In genomic region chr17:76529643-76530488, GRCh38 we compare ENCODE assay signal across 8 cellular contexts. TPM values are rescaled to one million over a fixed set of nuclear protein-coding genes. Genes with fewer than 3 reads are reported as not detected.
A peak's percentile ranks its signal among the peaks of the same experiment; 100 is the strongest.
DNase-seq lines count a peak whose midpoint lies in the region; ATAC-seq and TF ChIP-seq lines count a peak whose summit lies in the region.

No MANE protein-coding gene starts in this region.

- peaks cover 35 to 40% of the 10 kb centered on the region in 2 donors for H3K4me1 ChIP-seq in thoracic aorta (ENCODE audit: control insufficient read depth in 1 of 2, low read depth in 2 of 2)

- DNase-seq in chondrocyte (ENCODE audit: low spot score) (no peak), lower leg skin (ENCODE audit: low spot score in 2 of 2) (peak; percentile 74 to 96), thoracic aorta (ENCODE audit: low spot score) (peak; percentile 24), OCI-M1 (lab: John Stamatoyannopoulos, UW) (no peak), DMS53 (lab: John Stamatoyannopoulos, UW) (no peak)
- DNase-seq in activated effector memory CD4-positive, alpha-beta T cell treated with anti-CD3 and anti-CD28 coated beads, Interleukin-2, amount 50 U/mL, for 16 hours, result no peak
- no peak for DNase-seq in stimulated activated CD4-positive, alpha-beta T cell treated with anti-CD3 and anti-CD28 coated beads, Interleukin-12 subunit alpha, Interleukin-12 subunit beta, amount 100 ng/mL, for 4 hours

- no peak for TF ChIP-seq EP300 in Ishikawa (IDR thresholded peaks at IDR 0.05; ENCODE audit: borderline replicate concordance)

- H3K4me1 Mint-ChIP-seq in chondrocyte (ENCODE audit: low read depth), result peaks cover 41% of the 10 kb centered on the region

- TF ChIP-seq RAD21 in Ishikawa (IDR thresholded peaks at IDR 0.05; ENCODE audit: low read depth), result no peak

- H3K9me3 ChIP-seq in thoracic aorta, result no peaks in the 10 kb centered on the region

- H3K9me3 Mint-ChIP-seq in chondrocyte (ENCODE audit: low read depth), result no peaks in the 10 kb centered on the region

- intact Hi-C loops in lower leg skin (cut with DNase I; ENCODE audit: low total_unique reads), result no loop called here

- no peaks in the 10 kb centered on the region for H3K36me3 ChIP-seq in thoracic aorta

- no peaks in the 10 kb centered on the region for H3K36me3 Mint-ChIP-seq in chondrocyte (ENCODE audit: low read depth)

- TF ChIP-seq POLR2A in lower leg skin (IDR thresholded peaks at IDR 0.05), result no peak

- TF ChIP-seq CTCF in chondrocyte (IDR thresholded peaks at IDR 0.05), result no peak
- TF ChIP-seq CTCF in lower leg skin (IDR thresholded peaks at IDR 0.05), result no peak
- no peak for TF ChIP-seq CTCF in thoracic aorta (IDR thresholded peaks at IDR 0.05)

- peak; percentile 18 for ATAC-seq in thoracic aorta (ENCODE audit: insufficient number of reproducible peaks, low FRiP score, low read depth)

- no peak overlapping the region for H3K4me3 Mint-ChIP-seq in chondrocyte (ENCODE audit: unreplicated experiment)

- no peak overlapping the region for H3K4me3 ChIP-seq in lower leg skin (ENCODE audit: low read depth, poor library complexity, severe bottlenecking)
- peak overlapping the region; percentile 54 for H3K4me3 ChIP-seq in thoracic aorta

- H3K27me3 Mint-ChIP-seq in chondrocyte (ENCODE audit: low read depth), result no peaks in the 10 kb centered on the region

- peak overlapping the region; percentile 91 for H3K27ac Mint-ChIP-seq in chondrocyte (ENCODE audit: unreplicated experiment)

- WGBS in lower leg skin, 2 donors, result 27 to 31% methylated on average over 24 to 27 of the region's 27 CpGs

- H3K27me3 ChIP-seq in thoracic aorta (replicated peaks; ENCODE audit: insufficient read depth), result no peaks in the 10 kb centered on the region

- H3K27ac ChIP-seq in thoracic aorta, result peak overlapping the region; percentile 86 to 92

TF ChIP-seq in Ishikawa, 13 proteins besides CTCF, POLR2A, EP300 and RAD21:
- no peak for TF ChIP-seq REST (IDR thresholded peaks at IDR 0.05; ENCODE audit: low read depth)
- no peak for TF ChIP-seq TEAD4 (IDR thresholded peaks at IDR 0.05)
- peak; percentile 37; the same call in 1 of the 2 replicates for TF ChIP-seq NFIC (IDR thresholded peaks at IDR 0.05)
TF ChIP-seq in Ishikawa: peak in this region for 1.

RNA-seq across cellular contexts. Expression of gene CYGB, which starts 7.6 kb away (rescaled TPM):
- total RNA-seq in chondrocyte (0.48 to 5.4 TPM (median 4.6 TPM) in 3 replicates), lower leg skin (10 to 100 TPM in 3 of 4 donors, 1 to 10 TPM in 1; 9.7 to 14.4 (median 10.7) TPM), thoracic aorta (10 to 100 TPM in 1 of 2 donors, 1 to 10 TPM in 1; 8.3 to 17.7 TPM)

RNA-seq across cellular contexts. Expression of gene PRCD, which starts 10.0 kb away (rescaled TPM):
- total RNA-seq in chondrocyte, result 0.55 to 1.0 TPM (median 0.92 TPM) in 3 replicates
- total RNA-seq in lower leg skin, result 1 to 10 TPM in 3 of 4 donors, under 1 TPM in 1; 0.42 to 7.5 (median 4.0) TPM
- total RNA-seq in thoracic aorta, result 1 to 10 TPM; 1.9 to 2.4 TPM

RNA-seq across cellular contexts. Expression of gene RHBDF2, which starts 28.6 kb away (rescaled TPM):
- total RNA-seq in chondrocyte (4.7 to 5.4 TPM (median 4.9 TPM) in 3 replicates), lower leg skin (10 to 100 TPM; 53.7 to 76.1 (median 62.6) TPM), thoracic aorta (100 to 1,000 TPM in 1 of 2 donors, 10 to 100 TPM in 1; 91.6 to 153 TPM)

RNA-seq across cellular contexts. Expression of gene ST6GALNAC2, which starts 55.8 kb away (rescaled TPM):
- total RNA-seq in chondrocyte (1.5 to 3.0 TPM (median 2.8 TPM) in 3 replicates), lower leg skin (100 to 1,000 TPM in 1 of 4 donors, 10 to 100 TPM in 3; 64.8 to 101 (median 76.5) TPM), thoracic aorta (1 to 10 TPM in 1 of 2 donors, not detected in 1; 1.8 TPM)

Comparison
In these comparisons a context has a peak if more than half of its experiments do, and no peak if none do; other contexts are left out.
1. DNase-seq: peak in lower leg skin (2 of 2) and thoracic aorta (single experiment); none in chondrocyte (single experiment), activated effector memory CD4-positive, alpha-beta T cell treated with anti-CD3 and anti-CD28 coated beads, Interleukin-2, amount 50 U/mL, for 16 hours (single experiment), stimulated activated CD4-positive, alpha-beta T cell treated with anti-CD3 and anti-CD28 coated beads, Interleukin-12 subunit alpha, Interleukin-12 subunit beta, amount 100 ng/mL, for 4 hours (single experiment), OCI-M1 (single experiment) and DMS53 (single experiment).